2 cellular contexts compared by ENCODE assay signal in genomic region chr17:45451131-45451530, GRCh38.
TF ChIP-seq lines count a peak whose summit lies in the region.

No MANE protein-coding gene starts in this region.

TF ChIP-seq in GM23338, 12 proteins besides CTCF, POLR2A, EP300 and RAD21 (continued from another document):
- TF ChIP-seq, protein P1, sequence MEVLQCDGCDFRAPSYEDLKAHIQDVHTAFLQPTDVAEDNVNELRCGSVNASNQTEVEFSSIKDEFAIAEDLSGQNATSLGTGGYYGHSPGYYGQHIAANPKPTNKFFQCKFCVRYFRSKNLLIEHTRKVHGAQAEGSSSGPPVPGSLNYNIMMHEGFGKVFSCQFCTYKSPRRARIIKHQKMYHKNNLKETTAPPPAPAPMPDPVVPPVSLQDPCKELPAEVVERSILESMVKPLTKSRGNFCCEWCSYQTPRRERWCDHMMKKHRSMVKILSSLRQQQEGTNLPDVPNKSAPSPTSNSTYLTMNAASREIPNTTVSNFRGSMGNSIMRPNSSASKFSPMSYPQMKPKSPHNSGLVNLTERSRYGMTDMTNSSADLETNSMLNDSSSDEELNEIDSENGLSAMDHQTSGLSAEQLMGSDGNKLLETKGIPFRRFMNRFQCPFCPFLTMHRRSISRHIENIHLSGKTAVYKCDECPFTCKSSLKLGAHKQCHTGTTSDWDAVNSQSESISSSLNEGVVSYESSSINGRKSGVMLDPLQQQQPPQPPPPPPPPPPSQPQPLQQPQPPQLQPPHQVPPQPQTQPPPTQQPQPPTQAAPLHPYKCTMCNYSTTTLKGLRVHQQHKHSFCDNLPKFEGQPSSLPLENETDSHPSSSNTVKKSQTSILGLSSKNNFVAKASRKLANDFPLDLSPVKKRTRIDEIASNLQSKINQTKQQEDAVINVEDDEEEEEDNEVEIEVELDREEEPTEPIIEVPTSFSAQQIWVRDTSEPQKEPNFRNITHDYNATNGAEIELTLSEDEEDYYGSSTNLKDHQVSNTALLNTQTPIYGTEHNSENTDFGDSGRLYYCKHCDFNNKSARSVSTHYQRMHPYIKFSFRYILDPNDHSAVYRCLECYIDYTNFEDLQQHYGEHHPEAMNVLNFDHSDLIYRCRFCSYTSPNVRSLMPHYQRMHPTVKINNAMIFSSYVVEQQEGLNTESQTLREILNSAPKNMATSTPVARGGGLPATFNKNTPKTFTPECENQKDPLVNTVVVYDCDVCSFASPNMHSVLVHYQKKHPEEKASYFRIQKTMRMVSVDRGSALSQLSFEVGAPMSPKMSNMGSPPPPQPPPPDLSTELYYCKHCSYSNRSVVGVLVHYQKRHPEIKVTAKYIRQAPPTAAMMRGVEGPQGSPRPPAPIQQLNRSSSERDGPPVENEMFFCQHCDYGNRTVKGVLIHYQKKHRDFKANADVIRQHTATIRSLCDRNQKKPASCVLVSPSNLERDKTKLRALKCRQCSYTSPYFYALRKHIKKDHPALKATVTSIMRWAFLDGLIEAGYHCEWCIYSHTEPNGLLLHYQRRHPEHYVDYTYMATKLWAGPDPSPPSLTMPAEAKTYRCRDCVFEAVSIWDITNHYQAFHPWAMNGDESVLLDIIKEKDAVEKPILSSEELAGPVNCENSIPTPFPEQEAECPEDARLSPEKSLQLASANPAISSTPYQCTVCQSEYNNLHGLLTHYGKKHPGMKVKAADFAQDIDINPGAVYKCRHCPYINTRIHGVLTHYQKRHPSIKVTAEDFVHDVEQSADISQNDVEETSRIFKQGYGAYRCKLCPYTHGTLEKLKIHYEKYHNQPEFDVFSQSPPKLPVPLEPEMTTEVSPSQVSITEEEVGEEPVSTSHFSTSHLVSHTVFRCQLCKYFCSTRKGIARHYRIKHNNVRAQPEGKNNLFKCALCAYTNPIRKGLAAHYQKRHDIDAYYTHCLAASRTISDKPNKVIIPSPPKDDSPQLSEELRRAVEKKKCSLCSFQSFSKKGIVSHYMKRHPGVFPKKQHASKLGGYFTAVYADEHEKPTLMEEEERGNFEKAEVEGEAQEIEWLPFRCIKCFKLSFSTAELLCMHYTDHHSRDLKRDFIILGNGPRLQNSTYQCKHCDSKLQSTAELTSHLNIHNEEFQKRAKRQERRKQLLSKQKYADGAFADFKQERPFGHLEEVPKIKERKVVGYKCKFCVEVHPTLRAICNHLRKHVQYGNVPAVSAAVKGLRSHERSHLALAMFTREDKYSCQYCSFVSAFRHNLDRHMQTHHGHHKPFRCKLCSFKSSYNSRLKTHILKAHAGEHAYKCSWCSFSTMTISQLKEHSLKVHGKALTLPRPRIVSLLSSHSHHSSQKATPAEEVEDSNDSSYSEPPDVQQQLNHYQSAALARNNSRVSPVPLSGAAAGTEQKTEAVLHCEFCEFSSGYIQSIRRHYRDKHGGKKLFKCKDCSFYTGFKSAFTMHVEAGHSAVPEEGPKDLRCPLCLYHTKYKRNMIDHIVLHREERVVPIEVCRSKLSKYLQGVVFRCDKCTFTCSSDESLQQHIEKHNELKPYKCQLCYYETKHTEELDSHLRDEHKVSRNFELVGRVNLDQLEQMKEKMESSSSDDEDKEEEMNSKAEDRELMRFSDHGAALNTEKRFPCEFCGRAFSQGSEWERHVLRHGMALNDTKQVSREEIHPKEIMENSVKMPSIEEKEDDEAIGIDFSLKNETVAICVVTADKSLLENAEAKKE (CRISPR knock-in tag; IDR thresholded peaks at IDR 0.05), result no peak
- TF ChIP-seq EZH2phosphoT487 (IDR thresholded peaks at IDR 0.05; ENCODE audit: unreplicated experiment) (no peak), REST (IDR thresholded peaks at IDR 0.05; ENCODE audit: unreplicated experiment) (no peak)

TF ChIP-seq in SK-N-SH, 30 proteins besides CTCF, POLR2A, EP300 and RAD21 (continued from another document):
- no peak for TF ChIP-seq REST (IDR thresholded peaks at IDR 0.05; ENCODE audit: low read depth, low read length)
- TF ChIP-seq CHD2 (IDR thresholded peaks at IDR 0.05; ENCODE audit: low read length, partially characterized antibody), result no peak
- TF ChIP-seq GABPA (IDR thresholded peaks at IDR 0.05; ENCODE audit: low read depth), result no peak
- TF ChIP-seq, protein P2, sequence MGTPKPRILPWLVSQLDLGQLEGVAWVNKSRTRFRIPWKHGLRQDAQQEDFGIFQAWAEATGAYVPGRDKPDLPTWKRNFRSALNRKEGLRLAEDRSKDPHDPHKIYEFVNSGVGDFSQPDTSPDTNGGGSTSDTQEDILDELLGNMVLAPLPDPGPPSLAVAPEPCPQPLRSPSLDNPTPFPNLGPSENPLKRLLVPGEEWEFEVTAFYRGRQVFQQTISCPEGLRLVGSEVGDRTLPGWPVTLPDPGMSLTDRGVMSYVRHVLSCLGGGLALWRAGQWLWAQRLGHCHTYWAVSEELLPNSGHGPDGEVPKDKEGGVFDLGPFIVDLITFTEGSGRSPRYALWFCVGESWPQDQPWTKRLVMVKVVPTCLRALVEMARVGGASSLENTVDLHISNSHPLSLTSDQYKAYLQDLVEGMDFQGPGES (IDR thresholded peaks at IDR 0.05; ENCODE audit: low read depth, low read length), result no peak
- no peak for TF ChIP-seq SIN3A (IDR thresholded peaks at IDR 0.05; ENCODE audit: borderline replicate concordance, low read depth, low read length)
- no peak for TF ChIP-seq RCOR1 (IDR thresholded peaks at IDR 0.05; ENCODE audit: low read length)
- no peak for TF ChIP-seq USF1 (IDR thresholded peaks at IDR 0.05; ENCODE audit: borderline replicate concordance, low read depth)
- TF ChIP-seq, protein P3, sequence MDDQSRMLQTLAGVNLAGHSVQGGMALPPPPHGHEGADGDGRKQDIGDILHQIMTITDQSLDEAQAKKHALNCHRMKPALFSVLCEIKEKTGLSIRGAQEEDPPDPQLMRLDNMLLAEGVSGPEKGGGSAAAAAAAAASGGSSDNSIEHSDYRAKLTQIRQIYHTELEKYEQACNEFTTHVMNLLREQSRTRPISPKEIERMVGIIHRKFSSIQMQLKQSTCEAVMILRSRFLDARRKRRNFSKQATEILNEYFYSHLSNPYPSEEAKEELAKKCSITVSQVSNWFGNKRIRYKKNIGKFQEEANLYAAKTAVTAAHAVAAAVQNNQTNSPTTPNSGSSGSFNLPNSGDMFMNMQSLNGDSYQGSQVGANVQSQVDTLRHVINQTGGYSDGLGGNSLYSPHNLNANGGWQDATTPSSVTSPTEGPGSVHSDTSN (IDR thresholded peaks at IDR 0.05), result no peak
- no peak for TF ChIP-seq TEAD4 (IDR thresholded peaks at IDR 0.05; ENCODE audit: borderline replicate concordance, insufficient read depth)
- TF ChIP-seq YY1 (IDR thresholded peaks at IDR 0.05; ENCODE audit: low read depth), result no peak
- no peak for TF ChIP-seq NFIC (IDR thresholded peaks at IDR 0.05; ENCODE audit: borderline replicate concordance)
- TF ChIP-seq MXI1 (IDR thresholded peaks at IDR 0.05; ENCODE audit: low read depth, low read length), result no peak
- TF ChIP-seq ZBTB33 (IDR thresholded peaks at IDR 0.05; ENCODE audit: borderline replicate concordance, low read depth), result no peak
- no peak for TF ChIP-seq EZH2phosphoT487 (IDR thresholded peaks at IDR 0.05; ENCODE audit: borderline replicate concordance, low read depth)
